ENCODE assay signal across 11 cellular contexts in genomic region chr6:37331047-37331446, GRCh38.
"Had no signal": no experiment of that assay in that cellular context is flagged by ENCODE, and none has a peak within 500 bp of the region (broad histone marks: within the 10 kb centered on the region; RNA-seq: fewer than 3 reads in every experiment).

No MANE protein-coding gene starts in this region.

- H2AFZ ChIP-seq: GM23248, GM23338 had no signal

- H3K9me3 ChIP-seq: HAP-1 had no signal

- DNase-seq: GM23248, GOT3, H7, H9, HCEC 1CT, HFFc6 had no signal

- H3K27ac ChIP-seq: GM23248 had no signal

- H3K4me2 ChIP-seq: GM23338 had no signal

- H3K9ac ChIP-seq: GM23248 had no signal

- FAIRE-seq: H1, H54 had no signal

- H3K4me3 ChIP-seq: GM23248, GM23338, HAP-1 had no signal

- H3K4me1 ChIP-seq: HAP-1 had no signal

- ATAC-seq: GM23338, HCT116 had no signal
